In the genomic region with DNA sequence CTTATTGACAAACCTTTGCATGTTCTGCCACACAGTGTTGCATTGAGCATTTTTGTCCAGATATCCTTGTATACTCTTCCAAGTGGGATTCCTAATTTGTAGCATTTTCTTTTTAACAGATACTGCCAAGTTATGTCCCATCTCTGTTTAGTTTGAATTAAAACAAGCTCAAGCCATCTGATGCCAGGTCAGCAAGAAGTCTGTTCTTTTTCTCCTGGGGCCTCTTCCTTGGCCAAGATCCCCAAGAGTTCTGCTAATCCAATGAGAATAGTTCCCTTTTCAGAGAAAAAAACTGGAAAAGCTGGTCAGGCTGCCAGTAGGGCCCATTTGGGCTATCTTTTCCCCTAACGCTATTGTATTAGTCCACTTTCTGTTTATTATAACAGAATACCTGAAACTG, we compare ENCODE assay signal across 28 cellular contexts. TPM values are rescaled to one million over a fixed set of nuclear protein-coding genes. Genes with fewer than 3 reads are reported as not detected.
DNase-seq lines count a peak whose midpoint lies in the region; ATAC-seq and TF ChIP-seq lines count a peak whose summit lies in the region.
"Had no signal": no experiment of that assay in that cellular context is flagged by ENCODE, and none has a peak within 500 bp of the region (broad histone marks: within the 10 kb centered on the region; RNA-seq: fewer than 3 reads in every experiment).

No MANE protein-coding gene starts in this region.

- CTCF ChIA-PET in activated CD4-positive, alpha-beta memory T cell treated with anti-CD3 and anti-CD28 coated beads for 36 hours (lab: Charles Lee): no interaction called here

- peak; percentile 58 for DNase-seq in fibroblast of gingiva (ENCODE audit: low read depth)
- no peak for DNase-seq in hepatocyte (ENCODE audit: low spot score)
- peak; percentile 46 for DNase-seq in testis
- no peak for DNase-seq in caudate nucleus (lab: John Stamatoyannopoulos, UW)
- DNase-seq in activated CD4-positive, alpha-beta memory T cell treated with anti-CD3 and anti-CD28 coated beads for 36 hours: no peak
- DNase-seq: 8988T; ACHN; BE2C; C1 segment of cervical spinal cord; CD4-positive, alpha-beta memory T cell; CD4-positive, CD25-positive, alpha-beta regulatory T cell; CD8-positive, alpha-beta memory T cell; COR-L47; DMS 273 treated with DMSO at 0.1 percent for 48 hours; DMS153; DMS53; DMS79; DND-41; EL; GDM1 had no signal

- no peaks in the 10 kb centered on the region for H3K9me3 ChIP-seq in hepatocyte (ENCODE audit: low read depth)
- H3K9me3 ChIP-seq in testis: no peaks in the 10 kb centered on the region
- H3K9me3 ChIP-seq: BE2C, BLaER1 had no signal

- no peaks in the 10 kb centered on the region for H3K79me2 ChIP-seq in hepatocyte

- no peaks in the 10 kb centered on the region for H3K36me3 Mint-ChIP-seq in activated CD4-positive, alpha-beta memory T cell treated with anti-CD3 and anti-CD28 coated beads for 36 hours
- H3K36me3 Mint-ChIP-seq: CD14-positive monocyte; CD4-positive, alpha-beta memory T cell; CD4-positive, CD25-positive, alpha-beta regulatory T cell; CD8-positive, alpha-beta memory T cell had no signal

- H3K4me1 Mint-ChIP-seq in activated CD4-positive, alpha-beta memory T cell treated with anti-CD3 and anti-CD28 coated beads for 36 hours (ENCODE audit: low read depth): no peaks in the 10 kb centered on the region
- H3K4me1 Mint-ChIP-seq: CD4-positive, alpha-beta memory T cell; CD4-positive, CD25-positive, alpha-beta regulatory T cell; CD8-positive, alpha-beta memory T cell had no signal

- H3K4me3 Mint-ChIP-seq in activated CD4-positive, alpha-beta memory T cell treated with anti-CD3 and anti-CD28 coated beads for 36 hours: no peak overlapping the region
- H3K4me3 Mint-ChIP-seq: CD14-positive monocyte; CD4-positive, alpha-beta memory T cell; CD4-positive, CD25-positive, alpha-beta regulatory T cell; CD8-positive, alpha-beta memory T cell had no signal

- intact Hi-C loops in testis (cut with DNase I; ENCODE audit: low total_unique reads): loop anchor here (10.0 kb wide), 1 partner anchor 86 kb away; no protein-coding TSS in a partner anchor
- intact Hi-C loops in activated CD4-positive, alpha-beta memory T cell treated with anti-CD3 and anti-CD28 coated beads for 36 hours (cut with micrococcal nuclease): no loop called here

- H3K4me2 ChIP-seq in hepatocyte: peak overlapping the region; percentile 21
- H3K4me2 ChIP-seq: BLaER1 had no signal

- no peak overlapping the region for H2AFZ ChIP-seq in hepatocyte

- no peak for ATAC-seq in GM18907 (IDR thresholded peaks at IDR 0.05; ENCODE audit: unreplicated experiment)
- ATAC-seq: GM12878 had no signal

- H3K4me3 ChIP-seq in hepatocyte (no peak overlapping the region), testis (no peak overlapping the region)
- H3K4me3 ChIP-seq: BLaER1, GM12878 had no signal

- TF ChIP-seq CTCF in 22Rv1 (IDR thresholded peaks at IDR 0.05) (no peak), hepatocyte (IDR thresholded peaks at IDR 0.05; ENCODE audit: poor library complexity) (no peak), testis (IDR thresholded peaks at IDR 0.05) (no peak)

- no peak overlapping the region for H3K27ac Mint-ChIP-seq in activated CD4-positive, alpha-beta memory T cell treated with anti-CD3 and anti-CD28 coated beads for 36 hours
- H3K27ac Mint-ChIP-seq: CD14-positive monocyte; CD4-positive, alpha-beta memory T cell; CD4-positive, CD25-positive, alpha-beta regulatory T cell; CD8-positive, alpha-beta memory T cell had no signal

- H3K9me3 Mint-ChIP-seq in activated CD4-positive, alpha-beta memory T cell treated with anti-CD3 and anti-CD28 coated beads for 36 hours: no peaks in the 10 kb centered on the region
- H3K9me3 Mint-ChIP-seq: CD14-positive monocyte; CD8-positive, alpha-beta memory T cell had no signal

- TF ChIP-seq POLR2A in testis (IDR thresholded peaks at IDR 0.05): no peak

- H4K20me1 ChIP-seq in hepatocyte (ENCODE audit: insufficient read depth, poor library complexity, severe bottlenecking): no peaks in the 10 kb centered on the region
- H4K20me1 ChIP-seq: BLaER1 had no signal

- no peaks in the 10 kb centered on the region for H3K9me2 ChIP-seq in hepatocyte (replicated peaks; ENCODE audit: insufficient read depth)

- no peaks in the 10 kb centered on the region for H3K27me3 ChIP-seq in hepatocyte
- H3K27me3 ChIP-seq in testis: no peaks in the 10 kb centered on the region
- H3K27me3 ChIP-seq: BE2C, BLaER1 had no signal

- H3K36me3 ChIP-seq in hepatocyte (replicated peaks; ENCODE audit: insufficient read depth, low read depth): no peaks in the 10 kb centered on the region
- no peaks in the 10 kb centered on the region for H3K36me3 ChIP-seq in testis (ENCODE audit: low read depth, missing control alignments)
- H3K36me3 ChIP-seq: BE2C, BLaER1 had no signal

- H3K4me1 ChIP-seq in hepatocyte (ENCODE audit: insufficient read depth) (peaks cover 34% of the 10 kb centered on the region), testis (peaks cover 7% of the 10 kb centered on the region)
- H3K4me1 ChIP-seq: BLaER1 had no signal

- POLR2A ChIA-PET in activated CD4-positive, alpha-beta memory T cell treated with anti-CD3 and anti-CD28 coated beads for 36 hours (lab: Charles Lee): no interaction called here

- WGBS in hepatocyte (ENCODE audit: low lambda C conversion rate, missing lambda C conversion rate): 84% methylated on average over 1 of the region's 1 CpG
- WGBS in testis, 2 donors: 43 to 61% methylated on average over 1 of the region's 1 CpG

- peak overlapping the region; percentile 98; the same call in 1 of the 2 replicates for H3K27ac ChIP-seq in 22Rv1
- H3K27ac ChIP-seq in hepatocyte: no peak overlapping the region
- no peak overlapping the region for H3K27ac ChIP-seq in testis
- H3K27ac ChIP-seq in caudate nucleus (ENCODE audit: low read depth, low read length): no peak overlapping the region
- H3K27ac ChIP-seq: BLaER1 had no signal

- no peaks in the 10 kb centered on the region for H3K27me3 Mint-ChIP-seq in activated CD4-positive, alpha-beta memory T cell treated with anti-CD3 and anti-CD28 coated beads for 36 hours
- H3K27me3 Mint-ChIP-seq: CD8-positive, alpha-beta memory T cell had no signal

RNA-seq across cellular contexts. Expression of a gene that starts 29.8 kb away (rescaled TPM):
- 0.92 and 1.8 TPM in 2 replicates for total RNA-seq in hepatocyte
- polyA plus RNA-seq in hepatocyte: 0.07 and 0.68 TPM in 2 replicates
- total RNA-seq in testis: 1 to 10 TPM in 1 of 2 donors, under 1 TPM in 1; 0.37 to 1.3 TPM
- 0.61 TPM for polyA plus RNA-seq in testis (ENCODE audit: insufficient read depth, low read depth, low replicate concordance)
- total RNA-seq in activated CD4-positive, alpha-beta memory T cell treated with anti-CD3 and anti-CD28 coated beads for 36 hours: not detected
- total RNA-seq: A673; CD4-positive, alpha-beta memory T cell; CD4-positive, CD25-positive, alpha-beta regulatory T cell; CD8-positive, alpha-beta memory T cell; G401 had no signal
- polyA plus RNA-seq: CD14-positive monocyte; CD4-positive, alpha-beta memory T cell; CD4-positive, CD25-positive, alpha-beta regulatory T cell; CD8-positive, alpha-beta memory T cell; GM12878 had no signal

RNA-seq across cellular contexts. Expression of a gene that starts 32.9 kb away (rescaled TPM):
- total RNA-seq in hepatocyte (35.4 and 38.1 TPM in 2 replicates), testis (1 to 10 TPM; 2.8 to 3.3 TPM)
- polyA plus RNA-seq in hepatocyte (1.4 and 3.5 TPM in 2 replicates), testis (ENCODE audit: insufficient read depth, low read depth, low replicate concordance) (29.0 TPM)
- total RNA-seq in activated CD4-positive, alpha-beta memory T cell treated with anti-CD3 and anti-CD28 coated beads for 36 hours: not detected
- total RNA-seq: CD4-positive, alpha-beta memory T cell; CD8-positive, alpha-beta memory T cell; G401 had no signal
- polyA plus RNA-seq: AG04450; CD14-positive monocyte; CD4-positive, alpha-beta memory T cell; CD4-positive, CD25-positive, alpha-beta regulatory T cell; CD8-positive, alpha-beta memory T cell had no signal

Comparison
In these comparisons a context has a peak if more than half of its experiments do, and no peak if none do; other contexts are left out.
1. DNase-seq: peak in fibroblast of gingiva (single experiment) and testis (single experiment); none in hepatocyte (single experiment), caudate nucleus (0 of 61) and activated CD4-positive, alpha-beta memory T cell treated with anti-CD3 and anti-CD28 coated beads for 36 hours (single experiment).